3 cellular contexts compared by ENCODE assay signal in genomic region chr17:39600469-39601009, GRCh38.
TF ChIP-seq lines count a peak whose summit lies in the region.

No MANE protein-coding gene starts in this region.

TF ChIP-seq in SK-N-SH, 30 proteins besides CTCF, POLR2A, EP300 and RAD21:
- TF ChIP-seq FOSL2 (IDR thresholded peaks at IDR 0.05; ENCODE audit: borderline replicate concordance, low read depth) (no peak), GABPA (IDR thresholded peaks at IDR 0.05; ENCODE audit: low read depth) (no peak), NRF1 (IDR thresholded peaks at IDR 0.05; ENCODE audit: low read depth, low read length) (no peak), FOXJ3 (CRISPR knock-in tag; IDR thresholded peaks at IDR 0.05) (no peak), CHD2 (IDR thresholded peaks at IDR 0.05; ENCODE audit: low read length, partially characterized antibody) (no peak), FOXM1 (IDR thresholded peaks at IDR 0.05; ENCODE audit: low read depth) (no peak), GATA2 (CRISPR knock-in tag; IDR thresholded peaks at IDR 0.05) (no peak), RCOR1 (IDR thresholded peaks at IDR 0.05; ENCODE audit: low read length) (no peak), SMC3 (IDR thresholded peaks at IDR 0.05; ENCODE audit: low read depth, low read length) (no peak), RXRA (IDR thresholded peaks at IDR 0.05; ENCODE audit: borderline replicate concordance, low read depth) (no peak), JUND (IDR thresholded peaks at IDR 0.05) (no peak), TEAD4 (IDR thresholded peaks at IDR 0.05; ENCODE audit: borderline replicate concordance, insufficient read depth) (no peak), NFIC (IDR thresholded peaks at IDR 0.05; ENCODE audit: borderline replicate concordance) (no peak), TAF1 (IDR thresholded peaks at IDR 0.05; ENCODE audit: borderline replicate concordance, low read depth, low read length) (no peak), YY1 (IDR thresholded peaks at IDR 0.05; ENCODE audit: low read depth) (no peak), PBX3 (IDR thresholded peaks at IDR 0.05) (no peak)
- TF ChIP-seq, protein P1, sequence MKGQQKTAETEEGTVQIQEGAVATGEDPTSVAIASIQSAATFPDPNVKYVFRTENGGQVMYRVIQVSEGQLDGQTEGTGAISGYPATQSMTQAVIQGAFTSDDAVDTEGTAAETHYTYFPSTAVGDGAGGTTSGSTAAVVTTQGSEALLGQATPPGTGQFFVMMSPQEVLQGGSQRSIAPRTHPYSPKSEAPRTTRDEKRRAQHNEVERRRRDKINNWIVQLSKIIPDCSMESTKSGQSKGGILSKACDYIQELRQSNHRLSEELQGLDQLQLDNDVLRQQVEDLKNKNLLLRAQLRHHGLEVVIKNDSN (IDR thresholded peaks at IDR 0.05; ENCODE audit: borderline replicate concordance, low read depth), result no peak
- TF ChIP-seq, protein P2, sequence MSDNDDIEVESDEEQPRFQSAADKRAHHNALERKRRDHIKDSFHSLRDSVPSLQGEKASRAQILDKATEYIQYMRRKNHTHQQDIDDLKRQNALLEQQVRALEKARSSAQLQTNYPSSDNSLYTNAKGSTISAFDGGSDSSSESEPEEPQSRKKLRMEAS (IDR thresholded peaks at IDR 0.05; ENCODE audit: low read depth), result no peak
- TF ChIP-seq, protein P3, sequence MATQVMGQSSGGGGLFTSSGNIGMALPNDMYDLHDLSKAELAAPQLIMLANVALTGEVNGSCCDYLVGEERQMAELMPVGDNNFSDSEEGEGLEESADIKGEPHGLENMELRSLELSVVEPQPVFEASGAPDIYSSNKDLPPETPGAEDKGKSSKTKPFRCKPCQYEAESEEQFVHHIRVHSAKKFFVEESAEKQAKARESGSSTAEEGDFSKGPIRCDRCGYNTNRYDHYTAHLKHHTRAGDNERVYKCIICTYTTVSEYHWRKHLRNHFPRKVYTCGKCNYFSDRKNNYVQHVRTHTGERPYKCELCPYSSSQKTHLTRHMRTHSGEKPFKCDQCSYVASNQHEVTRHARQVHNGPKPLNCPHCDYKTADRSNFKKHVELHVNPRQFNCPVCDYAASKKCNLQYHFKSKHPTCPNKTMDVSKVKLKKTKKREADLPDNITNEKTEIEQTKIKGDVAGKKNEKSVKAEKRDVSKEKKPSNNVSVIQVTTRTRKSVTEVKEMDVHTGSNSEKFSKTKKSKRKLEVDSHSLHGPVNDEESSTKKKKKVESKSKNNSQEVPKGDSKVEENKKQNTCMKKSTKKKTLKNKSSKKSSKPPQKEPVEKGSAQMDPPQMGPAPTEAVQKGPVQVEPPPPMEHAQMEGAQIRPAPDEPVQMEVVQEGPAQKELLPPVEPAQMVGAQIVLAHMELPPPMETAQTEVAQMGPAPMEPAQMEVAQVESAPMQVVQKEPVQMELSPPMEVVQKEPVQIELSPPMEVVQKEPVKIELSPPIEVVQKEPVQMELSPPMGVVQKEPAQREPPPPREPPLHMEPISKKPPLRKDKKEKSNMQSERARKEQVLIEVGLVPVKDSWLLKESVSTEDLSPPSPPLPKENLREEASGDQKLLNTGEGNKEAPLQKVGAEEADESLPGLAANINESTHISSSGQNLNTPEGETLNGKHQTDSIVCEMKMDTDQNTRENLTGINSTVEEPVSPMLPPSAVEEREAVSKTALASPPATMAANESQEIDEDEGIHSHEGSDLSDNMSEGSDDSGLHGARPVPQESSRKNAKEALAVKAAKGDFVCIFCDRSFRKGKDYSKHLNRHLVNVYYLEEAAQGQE (IDR thresholded peaks at IDR 0.05; ENCODE audit: low read depth, low read length), result no peak
TF ChIP-seq in SK-N-SH: peak in this region for 0.

TF ChIP-seq in SK-N-SH treated with all-trans-retinoic acid at 6 μM for 48 hours, 23 proteins besides CTCF, POLR2A, EP300 and RAD21:
- TF ChIP-seq PPARA (CRISPR knock-in tag; IDR thresholded peaks at IDR 0.05; ENCODE audit: borderline replicate concordance), result no peak

TF ChIP-seq in H1, 55 proteins besides CTCF, POLR2A, EP300 and RAD21:
- peak; percentile 54 for TF ChIP-seq RNF2 (IDR thresholded peaks at IDR 0.05; ENCODE audit: borderline replicate concordance, low read depth, low read length, missing control alignments, poor library complexity, severe bottlenecking)
- TF ChIP-seq BRCA1 (IDR thresholded peaks at IDR 0.05; ENCODE audit: low read depth, low read length), result no peak
- peak; percentile 41; the same call in 1 of the 2 replicates for TF ChIP-seq CBX8 (IDR thresholded peaks at IDR 0.05; ENCODE audit: borderline replicate concordance, low read depth, low read length)
